18 cellular contexts compared by ENCODE assay signal in genomic region chr1:205009666-205010065, GRCh38. TPM values are rescaled to one million over a fixed set of nuclear protein-coding genes. Genes with fewer than 3 reads are reported as not detected.
"Had no signal": no experiment of that assay in that cellular context is flagged by ENCODE, and none has a peak within 500 bp of the region (broad histone marks: within the 10 kb centered on the region; RNA-seq: fewer than 3 reads in every experiment).

No MANE protein-coding gene starts in this region.

- H3K9me3 ChIP-seq: heart left ventricle, left ventricle myocardium inferior, sigmoid colon, tibial nerve had no signal

- H3K27ac Mint-ChIP-seq: activated naive CD8-positive, alpha-beta T cell; memory B cell; nephron progenitor cell; stimulated activated naive B cell treated with anti-CD40 and anti-IgM and Interleukin-4, amounts not matched to agents 10 μg/mL and 1 μg/mL and 100 μg/mL, for 72 hours had no signal

- DNase-seq: activated CD4-positive, alpha-beta T cell treated with anti-CD3 and anti-CD28 coated beads, Interleukin-2, amount 50 U/mL, for 4 hours; activated gamma-delta T cell; activated T-cell treated with anti-CD3 and anti-CD28 coated beads, Interleukin-2, amount 50 U/mL, for 48 hours; amygdala; cerebellar nuclear complex; dermis blood vessel endothelial cell; foreskin keratinocyte; heart left ventricle; left ventricle myocardium inferior; nephron progenitor cell; sigmoid colon; stimulated activated CD4-positive, alpha-beta T cell treated with anti-CD3 and anti-CD28 coated beads, Interleukin-2, amount 100 ng/mL, for 24 hours; stimulated activated naive B cell treated with anti-CD40 and anti-IgM and Interleukin-4, amounts not matched to agents 10 μg/mL and 1 μg/mL and 100 μg/mL, for 72 hours had no signal

- H3K9me3 Mint-ChIP-seq: memory B cell; nephron progenitor cell; stimulated activated naive B cell treated with anti-CD40 and anti-IgM and Interleukin-4, amounts not matched to agents 10 μg/mL and 1 μg/mL and 100 μg/mL, for 72 hours had no signal

- H3K4me1 ChIP-seq: foreskin keratinocyte had no signal

- H3K27ac ChIP-seq: foreskin keratinocyte, heart left ventricle, left ventricle myocardium inferior, sigmoid colon, tibial nerve had no signal

- H3K27me3 Mint-ChIP-seq: activated naive CD8-positive, alpha-beta T cell had no signal

- H3K4me3 Mint-ChIP-seq: activated naive CD8-positive, alpha-beta T cell; memory B cell; nephron progenitor cell; stimulated activated naive B cell treated with anti-CD40 and anti-IgM and Interleukin-4, amounts not matched to agents 10 μg/mL and 1 μg/mL and 100 μg/mL, for 72 hours had no signal

- H3K4me3 ChIP-seq: heart left ventricle, left ventricle myocardium inferior, sigmoid colon, tibial nerve had no signal

- ATAC-seq: foreskin keratinocyte; heart left ventricle; stimulated activated naive B cell treated with anti-CD40 and anti-IgM and Interleukin-4, amounts not matched to agents 10 μg/mL and 1 μg/mL and 100 μg/mL, for 72 hours had no signal

- H3K27me3 ChIP-seq: sigmoid colon, tibial nerve had no signal

- H3K36me3 ChIP-seq: heart left ventricle, left ventricle myocardium inferior, tibial nerve had no signal

- H3K4me1 Mint-ChIP-seq: memory B cell had no signal

- H3K36me3 Mint-ChIP-seq: activated naive CD8-positive, alpha-beta T cell; memory B cell; stimulated activated naive B cell treated with anti-CD40 and anti-IgM and Interleukin-4, amounts not matched to agents 10 μg/mL and 1 μg/mL and 100 μg/mL, for 72 hours had no signal

RNA-seq across cellular contexts. Expression of gene CNTN2, which starts 33.3 kb away (rescaled TPM):
- total RNA-seq: dermis blood vessel endothelial cell, foreskin keratinocyte, osteocyte, pulmonary artery endothelial cell had no signal
- polyA plus RNA-seq: foreskin keratinocyte had no signal
